In genomic region chr14:52356025-52356424, GRCh38 we compare ENCODE assay signal across 1 cellular context.
TF ChIP-seq lines count a peak whose summit lies in the region.

No MANE protein-coding gene starts in this region.

TF ChIP-seq in GM23338, 12 proteins besides CTCF, POLR2A, EP300 and RAD21 (continued from another document):
- TF ChIP-seq, protein P1, sequence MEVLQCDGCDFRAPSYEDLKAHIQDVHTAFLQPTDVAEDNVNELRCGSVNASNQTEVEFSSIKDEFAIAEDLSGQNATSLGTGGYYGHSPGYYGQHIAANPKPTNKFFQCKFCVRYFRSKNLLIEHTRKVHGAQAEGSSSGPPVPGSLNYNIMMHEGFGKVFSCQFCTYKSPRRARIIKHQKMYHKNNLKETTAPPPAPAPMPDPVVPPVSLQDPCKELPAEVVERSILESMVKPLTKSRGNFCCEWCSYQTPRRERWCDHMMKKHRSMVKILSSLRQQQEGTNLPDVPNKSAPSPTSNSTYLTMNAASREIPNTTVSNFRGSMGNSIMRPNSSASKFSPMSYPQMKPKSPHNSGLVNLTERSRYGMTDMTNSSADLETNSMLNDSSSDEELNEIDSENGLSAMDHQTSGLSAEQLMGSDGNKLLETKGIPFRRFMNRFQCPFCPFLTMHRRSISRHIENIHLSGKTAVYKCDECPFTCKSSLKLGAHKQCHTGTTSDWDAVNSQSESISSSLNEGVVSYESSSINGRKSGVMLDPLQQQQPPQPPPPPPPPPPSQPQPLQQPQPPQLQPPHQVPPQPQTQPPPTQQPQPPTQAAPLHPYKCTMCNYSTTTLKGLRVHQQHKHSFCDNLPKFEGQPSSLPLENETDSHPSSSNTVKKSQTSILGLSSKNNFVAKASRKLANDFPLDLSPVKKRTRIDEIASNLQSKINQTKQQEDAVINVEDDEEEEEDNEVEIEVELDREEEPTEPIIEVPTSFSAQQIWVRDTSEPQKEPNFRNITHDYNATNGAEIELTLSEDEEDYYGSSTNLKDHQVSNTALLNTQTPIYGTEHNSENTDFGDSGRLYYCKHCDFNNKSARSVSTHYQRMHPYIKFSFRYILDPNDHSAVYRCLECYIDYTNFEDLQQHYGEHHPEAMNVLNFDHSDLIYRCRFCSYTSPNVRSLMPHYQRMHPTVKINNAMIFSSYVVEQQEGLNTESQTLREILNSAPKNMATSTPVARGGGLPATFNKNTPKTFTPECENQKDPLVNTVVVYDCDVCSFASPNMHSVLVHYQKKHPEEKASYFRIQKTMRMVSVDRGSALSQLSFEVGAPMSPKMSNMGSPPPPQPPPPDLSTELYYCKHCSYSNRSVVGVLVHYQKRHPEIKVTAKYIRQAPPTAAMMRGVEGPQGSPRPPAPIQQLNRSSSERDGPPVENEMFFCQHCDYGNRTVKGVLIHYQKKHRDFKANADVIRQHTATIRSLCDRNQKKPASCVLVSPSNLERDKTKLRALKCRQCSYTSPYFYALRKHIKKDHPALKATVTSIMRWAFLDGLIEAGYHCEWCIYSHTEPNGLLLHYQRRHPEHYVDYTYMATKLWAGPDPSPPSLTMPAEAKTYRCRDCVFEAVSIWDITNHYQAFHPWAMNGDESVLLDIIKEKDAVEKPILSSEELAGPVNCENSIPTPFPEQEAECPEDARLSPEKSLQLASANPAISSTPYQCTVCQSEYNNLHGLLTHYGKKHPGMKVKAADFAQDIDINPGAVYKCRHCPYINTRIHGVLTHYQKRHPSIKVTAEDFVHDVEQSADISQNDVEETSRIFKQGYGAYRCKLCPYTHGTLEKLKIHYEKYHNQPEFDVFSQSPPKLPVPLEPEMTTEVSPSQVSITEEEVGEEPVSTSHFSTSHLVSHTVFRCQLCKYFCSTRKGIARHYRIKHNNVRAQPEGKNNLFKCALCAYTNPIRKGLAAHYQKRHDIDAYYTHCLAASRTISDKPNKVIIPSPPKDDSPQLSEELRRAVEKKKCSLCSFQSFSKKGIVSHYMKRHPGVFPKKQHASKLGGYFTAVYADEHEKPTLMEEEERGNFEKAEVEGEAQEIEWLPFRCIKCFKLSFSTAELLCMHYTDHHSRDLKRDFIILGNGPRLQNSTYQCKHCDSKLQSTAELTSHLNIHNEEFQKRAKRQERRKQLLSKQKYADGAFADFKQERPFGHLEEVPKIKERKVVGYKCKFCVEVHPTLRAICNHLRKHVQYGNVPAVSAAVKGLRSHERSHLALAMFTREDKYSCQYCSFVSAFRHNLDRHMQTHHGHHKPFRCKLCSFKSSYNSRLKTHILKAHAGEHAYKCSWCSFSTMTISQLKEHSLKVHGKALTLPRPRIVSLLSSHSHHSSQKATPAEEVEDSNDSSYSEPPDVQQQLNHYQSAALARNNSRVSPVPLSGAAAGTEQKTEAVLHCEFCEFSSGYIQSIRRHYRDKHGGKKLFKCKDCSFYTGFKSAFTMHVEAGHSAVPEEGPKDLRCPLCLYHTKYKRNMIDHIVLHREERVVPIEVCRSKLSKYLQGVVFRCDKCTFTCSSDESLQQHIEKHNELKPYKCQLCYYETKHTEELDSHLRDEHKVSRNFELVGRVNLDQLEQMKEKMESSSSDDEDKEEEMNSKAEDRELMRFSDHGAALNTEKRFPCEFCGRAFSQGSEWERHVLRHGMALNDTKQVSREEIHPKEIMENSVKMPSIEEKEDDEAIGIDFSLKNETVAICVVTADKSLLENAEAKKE (CRISPR knock-in tag; IDR thresholded peaks at IDR 0.05) = no peak
- TF ChIP-seq CREB1 (CRISPR knock-in tag; IDR thresholded peaks at IDR 0.05; ENCODE audit: low read depth) (no peak), NANOG (IDR thresholded peaks at IDR 0.05; ENCODE audit: borderline replicate concordance) (no peak), POLR2AphosphoS5 (IDR thresholded peaks at IDR 0.05; ENCODE audit: low read depth) (no peak), EZH2phosphoT487 (IDR thresholded peaks at IDR 0.05; ENCODE audit: unreplicated experiment) (no peak), ETS1 (IDR thresholded peaks at IDR 0.05) (no peak), STAT1 (IDR thresholded peaks at IDR 0.05; ENCODE audit: unreplicated experiment) (no peak)
